In genomic region chr10:71493741-71494140, GRCh38 we compare ENCODE assay signal across 15 cellular contexts.
DNase-seq lines count a peak whose midpoint lies in the region; ATAC-seq and TF ChIP-seq lines count a peak whose summit lies in the region.
"Had no signal": no experiment of that assay in that cellular context is flagged by ENCODE, and none has a peak within 500 bp of the region (broad histone marks: within the 10 kb centered on the region; RNA-seq: fewer than 3 reads in every experiment).

No MANE protein-coding gene starts in this region.

- no TSS peak for BruUV-seq in PC-3 (replicated peaks; lab: Mats Ljungman, UMichigan)

- no peak for TF ChIP-seq CTCF in PC-3 (conservative IDR thresholded peaks at IDR 0.05; ENCODE audit: low read depth, low read length)

- peak; percentile 71 to 76 for ATAC-seq in activated T-cell treated with anti-CD3 and anti-CD28 coated beads, Interleukin-2, amount 50 U/mL, for 72 hours (replicated peaks in 1 of 2)
- 0 out of 2 replicates have a peak, but pooled peaks have one; percentile 53 for ATAC-seq in PC-3
- ATAC-seq in stimulated activated naive CD8-positive, alpha-beta T cell treated with anti-CD3 and anti-CD28 coated beads, Interleukin-15, amount 100 ng/mL, for 72 hours = peak; percentile 74
- no peak for ATAC-seq in HG03097 (IDR thresholded peaks at IDR 0.05; ENCODE audit: low FRiP score, unreplicated experiment)

- intact Hi-C loops in PC-3 (cut with micrococcal nuclease) = no loop called here

- H3K4me1 Mint-ChIP-seq in activated T-cell treated with anti-CD3 and anti-CD28 coated beads, Interleukin-2, amount 50 U/mL, for 72 hours (ENCODE audit: low read depth) = peaks cover 25% of the 10 kb centered on the region
- peaks cover 29% of the 10 kb centered on the region for H3K4me1 Mint-ChIP-seq in stimulated activated naive CD8-positive, alpha-beta T cell treated with anti-CD3 and anti-CD28 coated beads, Interleukin-15, amount 100 ng/mL, for 72 hours

- H3K4me3 ChIP-seq in PC-3 (ENCODE audit: low read length) = no peak overlapping the region

- H3K4me2 ChIP-seq in PC-3 (ENCODE audit: low read length) = no peak overlapping the region

- H4K20me1 ChIP-seq in PC-3 (ENCODE audit: low read length) = no peaks in the 10 kb centered on the region

- no peaks in the 10 kb centered on the region for H3K36me3 ChIP-seq in PC-3 (ENCODE audit: low read depth, low read length)

- H3K27me3 Mint-ChIP-seq in activated T-cell treated with anti-CD3 and anti-CD28 coated beads, Interleukin-2, amount 50 U/mL, for 72 hours (ENCODE audit: low read depth) = peaks cover 8% of the 10 kb centered on the region
- peaks cover 6% of the 10 kb centered on the region for H3K27me3 Mint-ChIP-seq in stimulated activated naive CD8-positive, alpha-beta T cell treated with anti-CD3 and anti-CD28 coated beads, Interleukin-15, amount 100 ng/mL, for 72 hours

- DNase-seq in activated T-cell treated with anti-CD3 and anti-CD28 coated beads, Interleukin-2, amount 50 U/mL, for 72 hours = no peak
- no peak for DNase-seq in activated T-cell treated with anti-CD3 and anti-CD28 coated beads, Interleukin-2, amount 50 U/mL, for 1 hour
- peak; percentile 53 for DNase-seq in PC-3
- DNase-seq in epithelial cell of prostate (ENCODE audit: low read depth, low spot score) = peak; percentile 22
- DNase-seq in stimulated activated naive CD8-positive, alpha-beta T cell treated with anti-CD3 and anti-CD28 coated beads, Interleukin-15, amount 100 ng/mL, for 72 hours = no peak
- DNase-seq in T1000 (lab: John Stamatoyannopoulos, UW) = no peak
- DNase-seq: ACHN; CD4-positive, alpha-beta T cell; DMS79; GOT3; NCI-H1105; NCI-H1694 treated with DMSO at 0.1 percent for 48 hours; NCI-H446; SHP77 had no signal

- no peaks in the 10 kb centered on the region for H3K9me2 ChIP-seq in PC-3 (replicated peaks; ENCODE audit: low read length)

- H3F3A ChIP-seq in PC-3 (ENCODE audit: low read length, unreplicated experiment) = no peaks in the 10 kb centered on the region

- H3K27ac Mint-ChIP-seq in activated T-cell treated with anti-CD3 and anti-CD28 coated beads, Interleukin-2, amount 50 U/mL, for 72 hours = no peak overlapping the region
- H3K27ac Mint-ChIP-seq in stimulated activated naive CD8-positive, alpha-beta T cell treated with anti-CD3 and anti-CD28 coated beads, Interleukin-15, amount 100 ng/mL, for 72 hours = no peak overlapping the region
- H3K27ac Mint-ChIP-seq: CD4-positive, alpha-beta T cell had no signal

- peaks cover 16% of the 10 kb centered on the region for H3K27me3 ChIP-seq in PC-3 (ENCODE audit: low read length)

- H3K9ac ChIP-seq in PC-3 (ENCODE audit: low read length) = no peak overlapping the region

- H3K36me3 Mint-ChIP-seq in activated T-cell treated with anti-CD3 and anti-CD28 coated beads, Interleukin-2, amount 50 U/mL, for 72 hours (ENCODE audit: insufficient read depth in 2 of 2) = peaks cover 3 to 4% of the 10 kb centered on the region in 2 donors

- H3K9me3 Mint-ChIP-seq in activated T-cell treated with anti-CD3 and anti-CD28 coated beads, Interleukin-2, amount 50 U/mL, for 72 hours = peaks cover 4 to 5% of the 10 kb centered on the region in 2 donors
- H3K9me3 Mint-ChIP-seq in stimulated activated naive CD8-positive, alpha-beta T cell treated with anti-CD3 and anti-CD28 coated beads, Interleukin-15, amount 100 ng/mL, for 72 hours = peaks cover 9 to 17% of the 10 kb centered on the region in 2 donors
- H3K9me3 Mint-ChIP-seq: CD4-positive, alpha-beta T cell had no signal

- H3K9me3 ChIP-seq in PC-3 (ENCODE audit: low read length) = no peaks in the 10 kb centered on the region

- no peaks in the 10 kb centered on the region for H3K4me1 ChIP-seq in PC-3 (ENCODE audit: insufficient read depth, low read length)

- no peak overlapping the region for H2AFZ ChIP-seq in PC-3 (ENCODE audit: low read length)

- H3K4me3 Mint-ChIP-seq in activated T-cell treated with anti-CD3 and anti-CD28 coated beads, Interleukin-2, amount 50 U/mL, for 72 hours = no peak overlapping the region
- H3K4me3 Mint-ChIP-seq in stimulated activated naive CD8-positive, alpha-beta T cell treated with anti-CD3 and anti-CD28 coated beads, Interleukin-15, amount 100 ng/mL, for 72 hours = no peak overlapping the region
- H3K4me3 Mint-ChIP-seq: CD4-positive, alpha-beta T cell had no signal

- H3K79me2 ChIP-seq in PC-3 (ENCODE audit: low read length) = no peaks in the 10 kb centered on the region

- POLR2A ChIA-PET in PC-3 (lab: Charles Lee; ENCODE audit: unreplicated experiment) = no interaction called here

- CTCF ChIA-PET in PC-3 (lab: Charles Lee) = no interaction called here

- H3K27ac ChIP-seq in PC-3 (ENCODE audit: low read length) = no peak overlapping the region
- H3K27ac ChIP-seq in epithelial cell of prostate = no peak overlapping the region

Comparison
In these comparisons a context has a peak if more than half of its experiments do, and no peak if none do; other contexts are left out.
1. DNase-seq: peak in PC-3 (single experiment) and epithelial cell of prostate (single experiment); none in activated T-cell treated with anti-CD3 and anti-CD28 coated beads, Interleukin-2, amount 50 U/mL, for 72 hours (0 of 2), activated T-cell treated with anti-CD3 and anti-CD28 coated beads, Interleukin-2, amount 50 U/mL, for 1 hour (single experiment), stimulated activated naive CD8-positive, alpha-beta T cell treated with anti-CD3 and anti-CD28 coated beads, Interleukin-15, amount 100 ng/mL, for 72 hours (0 of 2) and T1000 (single experiment).